In genomic region chr17:77455111-77455877, GRCh38 we compare ENCODE assay signal across 8 cellular contexts.
A peak's percentile ranks its signal among the peaks of the same experiment; 100 is the strongest.
DNase-seq lines count a peak whose midpoint lies in the region; ATAC-seq and TF ChIP-seq lines count a peak whose summit lies in the region.

No MANE protein-coding gene starts in this region.

- H3K9me3 Mint-ChIP-seq in activated B cell treated with CpG ODN at 0.5 μM for 24 hours, result no peaks in the 10 kb centered on the region

- peaks cover 38% of the 10 kb centered on the region for H3K36me3 Mint-ChIP-seq in activated B cell treated with CpG ODN at 0.5 μM for 24 hours (ENCODE audit: low read depth)

- DNase-seq in GM06990 (ENCODE audit: extremely low read depth, insufficient read length) (no peak), activated B cell treated with CpG ODN at 0.5 μM for 24 hours (no peak), esophagus squamous epithelium (lab: John Stamatoyannopoulos, UW) (no peak), sigmoid colon (no peak), germinal center (ENCODE audit: low spot score) (no peak), NCI-H2227 treated with DMSO at 0.1 percent for 48 hours (lab: John Stamatoyannopoulos, UW) (no peak)
- no peak for DNase-seq in NK-92 treated with Interleukin-12 subunit alpha and Interleukin-12 subunit beta, amount 100 ng/mL, for 24 hours (lab: John Stamatoyannopoulos, UW)

- POLR2A ChIA-PET in activated B cell treated with CpG ODN at 0.5 μM for 24 hours (lab: Charles Lee), result interaction anchor here (1.0 to 23.2 kb wide), 5 partner anchors 8 to 129 kb away, joined by 3 to 831 read pairs (median 92); no protein-coding TSS in a partner anchor

- TF ChIP-seq POLR2A in esophagus squamous epithelium (IDR thresholded peaks at IDR 0.05) (no peak), sigmoid colon (IDR thresholded peaks at IDR 0.05) (no peak)

- intact Hi-C loops in activated B cell treated with CpG ODN at 0.5 μM for 24 hours (cut with micrococcal nuclease), result no loop called here
- intact Hi-C loops in esophagus squamous epithelium (cut with DNase I), result no loop called here
- intact Hi-C loops in sigmoid colon (cut with DNase I), result no loop called here

- ATAC-seq in activated B cell treated with CpG ODN at 0.5 μM for 24 hours (ENCODE audit: low read depth) (no peak), esophagus mucosa (no peak)

- H3K9me3 ChIP-seq in esophagus squamous epithelium (no peaks in the 10 kb centered on the region), sigmoid colon (no peaks in the 10 kb centered on the region)

- peaks cover 12% of the 10 kb centered on the region for H3K36me3 ChIP-seq in GM06990 (ENCODE audit: control insufficient read depth, insufficient read depth, low read length)
- H3K36me3 ChIP-seq in esophagus squamous epithelium, result no peaks in the 10 kb centered on the region
- H3K36me3 ChIP-seq in sigmoid colon, result no peaks in the 10 kb centered on the region

- no peaks in the 10 kb centered on the region for H3K27me3 ChIP-seq in GM06990 (replicated peaks; ENCODE audit: control insufficient read depth, insufficient read depth, low read length)
- H3K27me3 ChIP-seq in esophagus squamous epithelium, result no peaks in the 10 kb centered on the region
- H3K27me3 ChIP-seq in sigmoid colon, result no peaks in the 10 kb centered on the region

- H3K27me3 Mint-ChIP-seq in activated B cell treated with CpG ODN at 0.5 μM for 24 hours, result no peaks in the 10 kb centered on the region

- TF ChIP-seq CTCF in GM06990 (IDR thresholded peaks at IDR 0.05; ENCODE audit: insufficient read depth, low read length, poor library complexity, severe bottlenecking), result no peak
- TF ChIP-seq CTCF in activated B cell treated with CpG ODN at 0.5 μM for 24 hours (IDR thresholded peaks at IDR 0.05), result no peak
- TF ChIP-seq CTCF in esophagus squamous epithelium (IDR thresholded peaks at IDR 0.05), result no peak
- TF ChIP-seq CTCF in sigmoid colon (IDR thresholded peaks at IDR 0.05), result no peak

- H3K4me1 Mint-ChIP-seq in activated B cell treated with CpG ODN at 0.5 μM for 24 hours, result peaks cover 85% of the 10 kb centered on the region

- H3K27ac ChIP-seq in esophagus squamous epithelium (peak overlapping the region; percentile 84 to 94 (median 91)), sigmoid colon (peak overlapping the region; percentile 95 to 99 (median 96))

- peak overlapping the region; percentile 95 for H3K4me3 Mint-ChIP-seq in activated B cell treated with CpG ODN at 0.5 μM for 24 hours

- peaks cover 48 to 100% (median 73%) of the 10 kb centered on the region in 3 donors for H3K4me1 ChIP-seq in esophagus squamous epithelium
- H3K4me1 ChIP-seq in sigmoid colon, result peaks cover 0 to 97% (median 93%) of the 10 kb centered on the region in 4 donors

- peak overlapping the region; percentile 90 for H3K4me3 ChIP-seq in GM06990 (replicated peaks; ENCODE audit: low read depth, low read length)
- H3K4me3 ChIP-seq in esophagus squamous epithelium, result peak overlapping the region in 3 of 4 donors; percentile 32 to 67 (median 58)
- H3K4me3 ChIP-seq in sigmoid colon, result no peak overlapping the region

- WGBS in esophagus squamous epithelium, 2 donors, result 57 to 59% methylated on average over 9 to 15 of the region's 24 CpGs
- 74 to 85% methylated on average over 24 of the region's 24 CpGs for WGBS in sigmoid colon, 2 donors

- CTCF ChIA-PET in activated B cell treated with CpG ODN at 0.5 μM for 24 hours (lab: Charles Lee), result no interaction called here

- peak overlapping the region; percentile 99 for H3K27ac Mint-ChIP-seq in activated B cell treated with CpG ODN at 0.5 μM for 24 hours

- no peak for TF ChIP-seq EP300 in sigmoid colon (IDR thresholded peaks at IDR 0.05)

Comparison
In these comparisons a context has a peak if more than half of its experiments do, and no peak if none do; other contexts are left out.
1. H3K4me3 ChIP-seq: peak in GM06990 (single experiment) and esophagus squamous epithelium (3 of 4); none in sigmoid colon (0 of 4).